Comparison of ENCODE assay signal across 8 cellular contexts in genomic region chr2:202634556-202635440, GRCh38. TPM values are rescaled to one million over a fixed set of nuclear protein-coding genes. Genes with fewer than 3 reads are reported as not detected.
A peak's percentile ranks its signal among the peaks of the same experiment; 100 is the strongest.
DNase-seq lines count a peak whose midpoint lies in the region; ATAC-seq and TF ChIP-seq lines count a peak whose summit lies in the region.

FAM117B (plus strand) TSS chr2:202634969; CDS start chr2:202635188, 219 bp downstream.

- peaks cover 8% of the 10 kb centered on the region for H3K36me3 Mint-ChIP-seq in T-cell

- WGBS in heart left ventricle, 4 donors: 0 to 1% (median 0%) methylated on average over 22 to 83 of the region's 83 CpGs
- 0 to 2% methylated on average over 1 to 37 of the region's 83 CpGs for WGBS in transverse colon (ENCODE audit: low coverage in 1 of 2), 2 donors

- H3K4me3 Mint-ChIP-seq in T-cell: peak within 1 kb of the TSS; percentile 94 to 97 (median 96)

- no peaks in the 10 kb centered on the region for H3K9me3 Mint-ChIP-seq in T-cell

- peak within 1 kb of the TSS; percentile 98 to 99 for H3K27ac Mint-ChIP-seq in T-cell

- intact Hi-C loops in heart left ventricle (cut with DNase I) (loop anchor here in 6 of 10 donors (2.0 to 10.0 kb wide), 4 partner anchors 46 to 380 kb away; partner anchors contain the start of gene NBEAL1 (in 1 of the 6)), transverse colon (cut with DNase I; ENCODE audit: low total_unique reads) (no loop called here)

- in situ Hi-C loops in GM13977 (cut with MboI; ENCODE audit: low pct_unique_long_range_greater_than_20kb, low sequenced_read_pairs, unreplicated experiment): no loop called here
- in situ Hi-C loops in transverse colon (cut with MboI; ENCODE audit: low pct_ligation_motif_present in 1 of 4, low pct_unique_long_range_greater_than_20kb in 1 of 4, low sequenced_read_pairs in 3 of 4): no loop called here

- H3K4me1 ChIP-seq in heart left ventricle (peaks cover 0 to 27% (median 14%) of the 10 kb centered on the region in 12 donors), transverse colon (peaks cover 0 to 35% (median 24%) of the 10 kb centered on the region in 4 donors)

- H3K9me3 ChIP-seq in heart left ventricle: no peaks in the 10 kb centered on the region
- H3K9me3 ChIP-seq in transverse colon: no peaks in the 10 kb centered on the region

- peaks cover 54 to 62% (median 59%) of the 10 kb centered on the region in 3 donors for H3K4me1 Mint-ChIP-seq in T-cell

- TF ChIP-seq CTCF in GM13977 (IDR thresholded peaks at IDR 0.05; ENCODE audit: extremely low read depth, insufficient read depth, missing control alignments): peak; percentile 5
- TF ChIP-seq CTCF in heart left ventricle (IDR thresholded peaks at IDR 0.05): peak in 1 of 12 donors; percentile 13
- TF ChIP-seq CTCF in transverse colon (IDR thresholded peaks at IDR 0.05): peak in 1 of 5 experiments; percentile 25

- ATAC-seq in HG02870 (IDR thresholded peaks at IDR 0.05; ENCODE audit: unreplicated experiment) (peak; percentile 90), T-cell (replicated peaks in 1 of 4) (peak; percentile 88 to 90 (median 88)), heart left ventricle (peak; percentile 99)

- H3K36me3 ChIP-seq in heart left ventricle (no peaks in the 10 kb centered on the region), transverse colon (no peaks in the 10 kb centered on the region)

- POLR2A ChIA-PET in T-cell (lab: Charles Lee): interaction anchor here (0.5 to 1.6 kb wide), 9 partner anchors 9 to 789 kb away, joined by 3 to 11 read pairs (median 3); no protein-coding TSS in a partner anchor

- peak within 1 kb of the TSS; percentile 60 to 96 (median 90) for H3K27ac ChIP-seq in heart left ventricle
- peak within 1 kb of the TSS; percentile 91 to 99 (median 96) for H3K27ac ChIP-seq in transverse colon

- CTCF ChIA-PET in T-cell (lab: Charles Lee): interaction anchor here (0.6 to 1.1 kb wide), 5 partner anchors 46 to 854 kb away, joined by 3 to 7 read pairs (median 4); partner anchors contain the start of gene ALS2 (in 1 of the 2)

- H3K27me3 ChIP-seq in heart left ventricle (no peaks in the 10 kb centered on the region), transverse colon (no peaks in the 10 kb centered on the region)

- DNase-seq in GM13977 (ENCODE audit: low spot score) (peak; percentile 96), NCI-H146 (lab: John Stamatoyannopoulos, UW) (peak; percentile 97), T-cell (peak; percentile 96 to 100 (median 99)), amniotic epithelial cell (ENCODE audit: low read depth) (peak; percentile 94), heart left ventricle (peak; percentile 98 to 100 (median 99)), pons (ENCODE audit: low spot score) (peak; percentile 97), transverse colon (peak; percentile 99)

- H3K27me3 Mint-ChIP-seq in T-cell: no peaks in the 10 kb centered on the region

- TF ChIP-seq EP300 in transverse colon (IDR thresholded peaks at IDR 0.05; ENCODE audit: low read depth): no peak

- H3K4me3 ChIP-seq in heart left ventricle (peak within 1 kb of the TSS; percentile 72 to 99 (median 96)), transverse colon (peak within 1 kb of the TSS; percentile 91 to 100 (median 93))

- TF ChIP-seq POLR2A in heart left ventricle (IDR thresholded peaks at IDR 0.05): peak in 1 of 2 donors; percentile 85
- peak; percentile 94 for TF ChIP-seq POLR2A in transverse colon (IDR thresholded peaks at IDR 0.05)

RNA-seq across cellular contexts. Expression of gene FAM117B, which starts in this region (rescaled TPM):
- total RNA-seq in T-cell (10 to 100 TPM; 23.6 to 44.0 (median 28.4) TPM), heart left ventricle (1 to 10 TPM in 8 of 9 donors, under 1 TPM in 1; 0.88 to 6.1 (median 2.9) TPM), transverse colon (10 to 100 TPM; 11.1 to 21.3 (median 18.1) TPM)
- polyA plus RNA-seq in heart left ventricle: under 1 TPM; 0.68 to 0.88 TPM

Comparison
In these comparisons a context has a peak if more than half of its experiments do, and no peak if none do; other contexts are left out.
1. Peak in every context shown above with its lines: DNase-seq, ATAC-seq, H3K4me3 ChIP-seq and H3K27ac ChIP-seq.